In genomic region chr6:36083446-36083845, GRCh38 we compare ENCODE assay signal across 35 cellular contexts. TPM values are rescaled to one million over a fixed set of nuclear protein-coding genes. Genes with fewer than 3 reads are reported as not detected.
"Had no signal": no experiment of that assay in that cellular context is flagged by ENCODE, and none has a peak within 500 bp of the region (broad histone marks: within the 10 kb centered on the region; RNA-seq: fewer than 3 reads in every experiment).

No MANE protein-coding gene starts in this region.

- H3K9me3 ChIP-seq: body of pancreas, ovary, right lobe of liver, vagina had no signal

- H3K4me1 ChIP-seq: body of pancreas, gastrocnemius medialis, vagina had no signal

- H3K4me3 ChIP-seq: body of pancreas, coronary artery, dorsolateral prefrontal cortex, gastrocnemius medialis, ovary, right lobe of liver, skin epidermis, vagina had no signal

- H3K4me3 Mint-ChIP-seq: activated naive CD8-positive, alpha-beta T cell treated with anti-CD3 and anti-CD28 coated beads, Interleukin-2, amount 50 U/mL, for 24 hours; immature natural killer cell; mesothelial cell of epicardium; naive thymus-derived CD4-positive, alpha-beta T cell; stimulated activated effector memory CD8-positive, alpha-beta T cell treated with anti-CD3 and anti-CD28 coated beads, Interleukin-12 subunit alpha, Interleukin-12 subunit beta, amount 100 ng/mL, for 72 hours; stimulated activated naive CD8-positive, alpha-beta T cell treated with anti-CD3 and anti-CD28 coated beads, Interleukin-15, amount 100 ng/mL, for 72 hours; type B pancreatic cell had no signal

- H3K27ac Mint-ChIP-seq: activated naive CD8-positive, alpha-beta T cell treated with anti-CD3 and anti-CD28 coated beads, Interleukin-2, amount 50 U/mL, for 24 hours; mesothelial cell of epicardium; progenitor cell of endocrine pancreas; stimulated activated effector memory CD8-positive, alpha-beta T cell treated with anti-CD3 and anti-CD28 coated beads, Interleukin-12 subunit alpha, Interleukin-12 subunit beta, amount 100 ng/mL, for 72 hours; stimulated activated naive CD8-positive, alpha-beta T cell treated with anti-CD3 and anti-CD28 coated beads, Interleukin-15, amount 100 ng/mL, for 72 hours; type B pancreatic cell had no signal

- DNase-seq: activated CD4-positive, alpha-beta T cell treated with anti-CD3 and anti-CD28 coated beads for 48 hours; activated CD4-positive, alpha-beta T cell treated with anti-CD3 and anti-CD28 coated beads, Interleukin-2, amount 50 U/mL, for 48 hours; activated CD8-positive, alpha-beta memory T cell treated with anti-CD3 and anti-CD28 coated beads for 24 hours; activated gamma-delta T cell; activated naive CD4-positive, alpha-beta T cell treated with anti-CD3 and anti-CD28 coated beads, Interleukin-2, amount 50 U/mL, for 16 hours; activated naive CD8-positive, alpha-beta T cell treated with anti-CD3 and anti-CD28 coated beads, Interleukin-2, amount 50 U/mL, for 24 hours; activated T-cell treated with anti-CD3 and anti-CD28 coated beads, Interleukin-2, amount 50 U/mL, for 1 hour; body of pancreas; cerebellar nuclear complex; dorsolateral prefrontal cortex; effector memory CD4-positive, alpha-beta T cell; erythroblast; gastrocnemius medialis; hippocampal formation; immature natural killer cell; left ventricle myocardium superior; naive thymus-derived CD4-positive, alpha-beta T cell; ovary; right lobe of liver; stimulated activated CD4-positive, alpha-beta T cell treated with anti-CD3 and anti-CD28 coated beads, Interleukin-12 subunit alpha, Interleukin-12 subunit beta, amount 100 ng/mL, for 4 hours; stimulated activated CD4-positive, alpha-beta T cell treated with anti-CD3 and anti-CD28 coated beads, Interleukin-4, amount 100 ng/mL, for 1 hour; stimulated activated naive CD8-positive, alpha-beta T cell treated with anti-CD3 and anti-CD28 coated beads, Interleukin-15, amount 100 ng/mL, for 72 hours; substantia nigra; T-helper 1 cell had no signal

- H3K36me3 ChIP-seq: ovary had no signal

- H3K9me3 Mint-ChIP-seq: activated naive CD8-positive, alpha-beta T cell treated with anti-CD3 and anti-CD28 coated beads, Interleukin-2, amount 50 U/mL, for 24 hours; immature natural killer cell; stimulated activated effector memory CD8-positive, alpha-beta T cell treated with anti-CD3 and anti-CD28 coated beads, Interleukin-12 subunit alpha, Interleukin-12 subunit beta, amount 100 ng/mL, for 72 hours had no signal

- H3K27me3 ChIP-seq: body of pancreas, dorsolateral prefrontal cortex, gastrocnemius medialis, ovary, right lobe of liver, vagina had no signal

- H3K27me3 Mint-ChIP-seq: activated naive CD8-positive, alpha-beta T cell treated with anti-CD3 and anti-CD28 coated beads, Interleukin-2, amount 50 U/mL, for 24 hours; naive thymus-derived CD4-positive, alpha-beta T cell; progenitor cell of endocrine pancreas; stimulated activated naive CD8-positive, alpha-beta T cell treated with anti-CD3 and anti-CD28 coated beads, Interleukin-15, amount 100 ng/mL, for 72 hours; type B pancreatic cell had no signal

- H3K27ac ChIP-seq: body of pancreas, coronary artery, dorsolateral prefrontal cortex, gastrocnemius medialis, ovary, right lobe of liver, skin epidermis, vagina, VCaP had no signal

- H3K4me1 Mint-ChIP-seq: mesothelial cell of epicardium had no signal

- ATAC-seq: activated CD4-positive, CD25-positive, alpha-beta regulatory T cell treated with anti-CD3 and anti-CD28 coated beads, Interleukin-2, amount 50 U/mL, for 24 hours; activated naive CD8-positive, alpha-beta T cell treated with anti-CD3 and anti-CD28 coated beads, Interleukin-2, amount 50 U/mL, for 24 hours; body of pancreas; gastrocnemius medialis; left ventricle myocardium superior; naive thymus-derived CD4-positive, alpha-beta T cell; stimulated activated effector memory CD8-positive, alpha-beta T cell treated with anti-CD3 and anti-CD28 coated beads, Interleukin-12 subunit alpha, Interleukin-12 subunit beta, amount 100 ng/mL, for 72 hours; stimulated activated naive CD8-positive, alpha-beta T cell treated with anti-CD3 and anti-CD28 coated beads, Interleukin-15, amount 100 ng/mL, for 72 hours had no signal

RNA-seq across cellular contexts. Expression of gene SLC26A8, which starts 59.0 kb away (rescaled TPM):
- total RNA-seq: body of pancreas, left ventricle myocardium superior, lung microvascular endothelial cell, progenitor cell of endocrine pancreas, vagina had no signal
- polyA plus RNA-seq: immature natural killer cell; naive thymus-derived CD4-positive, alpha-beta T cell; neural cell had no signal
